ENCODE assay signal across 31 cellular contexts in the genomic region with DNA sequence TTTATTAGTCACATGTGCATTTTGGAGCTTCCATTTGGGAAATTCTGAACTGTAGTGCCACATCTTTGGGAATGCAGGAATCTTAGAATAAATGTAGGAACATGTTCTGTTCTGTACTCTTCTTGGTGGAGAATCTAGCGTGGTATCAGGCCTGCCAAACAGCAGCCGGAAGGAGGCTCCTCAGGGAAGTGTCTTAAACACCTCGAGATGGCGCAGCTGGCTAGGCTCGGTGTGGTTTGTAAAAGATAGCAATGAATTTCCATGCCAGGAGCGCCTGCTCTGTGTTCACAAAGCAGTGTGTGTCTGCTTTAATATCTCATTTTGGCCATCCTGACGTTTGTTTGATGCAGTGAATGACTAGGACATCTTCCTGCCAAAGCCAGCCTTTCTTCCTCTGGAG.
"Had no signal": no experiment of that assay in that cellular context is flagged by ENCODE, and none has a peak within 500 bp of the region (broad histone marks: within the 10 kb centered on the region; RNA-seq: fewer than 3 reads in every experiment).

No MANE protein-coding gene starts in this region.

- H3K9me3 ChIP-seq: ascending aorta, breast epithelium, SJCRH30 had no signal

- DNase-seq: activated CD4-positive, alpha-beta T cell treated with anti-CD3 and anti-CD28 coated beads, Interleukin-2, amount 50 U/mL, for 4 hours; activated CD8-positive, alpha-beta T cell treated with anti-CD3 and anti-CD28 coated beads for 36 hours; activated effector memory CD4-positive, alpha-beta T cell treated with anti-CD3 and anti-CD28 coated beads, Interleukin-2, amount 50 U/mL, for 16 hours; activated naive CD4-positive, alpha-beta T cell; activated naive CD4-positive, alpha-beta T cell treated with anti-CD3 and anti-CD28 coated beads, Interleukin-2, amount 50 U/mL, for 16 hours; activated naive CD8-positive, alpha-beta T cell treated with anti-CD3 and anti-CD28 coated beads for 36 hours; activated T-cell treated with anti-CD3 and anti-CD28 coated beads, Interleukin-2, amount 50 U/mL, for 1 hour; activated T-cell treated with anti-CD3 and anti-CD28 coated beads, Interleukin-2, amount 50 U/mL, for 72 hours; amygdala; Kasumi-1; KG1; MM.1S; NCI-H1092 treated with DMSO at 0.1 percent for 48 hours; NCI-H1417; NCI-H146; NCI-H187; NCI-H2029 treated with DMSO at 0.1 percent for 48 hours; NCI-H2171 treated with DMSO at 0.1 percent for 48 hours; NCI-H226; NCI-H446 treated with DMSO at 0.1 percent for 48 hours; NCI-H524 treated with DMSO at 0.1 percent for 48 hours; SHP77; SJCRH30; T1000; WERI-Rb-1 had no signal

- ATAC-seq: activated CD8-positive, alpha-beta T cell treated with anti-CD3 and anti-CD28 coated beads for 36 hours; activated T-cell treated with anti-CD3 and anti-CD28 coated beads, Interleukin-2, amount 50 U/mL, for 72 hours; activated T-helper 17 cell treated with anti-CD3 and anti-CD28 coated beads, Interleukin-2, amount 50 U/mL, for 72 hours; Panc1 had no signal

- H3K27ac Mint-ChIP-seq: activated CD4-positive, alpha-beta T cell treated with anti-CD3 and anti-CD28 coated beads, Interleukin-2, amount 10 ng/mL, durations not matched to agents 24 days and 14 days; activated CD8-positive, alpha-beta T cell treated with anti-CD3 and anti-CD28 coated beads for 36 hours; activated naive CD8-positive, alpha-beta T cell treated with anti-CD3 and anti-CD28 coated beads for 36 hours; activated T-cell treated with anti-CD3 and anti-CD28 coated beads, Interleukin-2, amount 50 U/mL, for 72 hours; activated T-helper 17 cell treated with anti-CD3 and anti-CD28 coated beads, Interleukin-2, amount 50 U/mL, for 72 hours had no signal

- H3K36me3 ChIP-seq: breast epithelium, SJCRH30 had no signal

- H3K9me3 Mint-ChIP-seq: activated CD4-positive, alpha-beta T cell treated with anti-CD3 and anti-CD28 coated beads, Interleukin-2, amount 10 ng/mL, durations not matched to agents 24 days and 14 days; activated CD8-positive, alpha-beta T cell treated with anti-CD3 and anti-CD28 coated beads for 36 hours; activated naive CD8-positive, alpha-beta T cell treated with anti-CD3 and anti-CD28 coated beads for 36 hours; activated T-cell treated with anti-CD3 and anti-CD28 coated beads, Interleukin-2, amount 50 U/mL, for 72 hours; activated T-helper 17 cell treated with anti-CD3 and anti-CD28 coated beads, Interleukin-2, amount 50 U/mL, for 72 hours had no signal

- H3K4me1 Mint-ChIP-seq: activated CD4-positive, alpha-beta T cell treated with anti-CD3 and anti-CD28 coated beads, Interleukin-2, amount 10 ng/mL, durations not matched to agents 24 days and 14 days; activated naive CD8-positive, alpha-beta T cell treated with anti-CD3 and anti-CD28 coated beads for 36 hours had no signal

- H3K4me3 Mint-ChIP-seq: activated CD4-positive, alpha-beta T cell treated with anti-CD3 and anti-CD28 coated beads, Interleukin-2, amount 10 ng/mL, durations not matched to agents 24 days and 14 days; activated CD8-positive, alpha-beta T cell treated with anti-CD3 and anti-CD28 coated beads for 36 hours; activated naive CD8-positive, alpha-beta T cell treated with anti-CD3 and anti-CD28 coated beads for 36 hours; activated T-cell treated with anti-CD3 and anti-CD28 coated beads, Interleukin-2, amount 50 U/mL, for 72 hours; activated T-helper 17 cell treated with anti-CD3 and anti-CD28 coated beads, Interleukin-2, amount 50 U/mL, for 72 hours had no signal

- H3K4me1 ChIP-seq: ascending aorta, breast epithelium, SJCRH30 had no signal

- H3K27ac ChIP-seq: ascending aorta, breast epithelium, SJCRH30, SK-N-MC, WERI-Rb-1 had no signal

- H3K27me3 Mint-ChIP-seq: activated CD4-positive, alpha-beta T cell treated with anti-CD3 and anti-CD28 coated beads, Interleukin-2, amount 10 ng/mL, durations not matched to agents 24 days and 14 days; activated CD8-positive, alpha-beta T cell treated with anti-CD3 and anti-CD28 coated beads for 36 hours; activated naive CD8-positive, alpha-beta T cell treated with anti-CD3 and anti-CD28 coated beads for 36 hours; activated T-helper 17 cell treated with anti-CD3 and anti-CD28 coated beads, Interleukin-2, amount 50 U/mL, for 72 hours had no signal

- H3K27me3 ChIP-seq: ascending aorta, breast epithelium, SJCRH30 had no signal

- H3K4me3 ChIP-seq: ascending aorta, breast epithelium, SJCRH30, SK-N-MC had no signal
